ENCODE assay signal across 1 cellular context in genomic region chr2:158602027-158602426, GRCh38.
A peak's percentile ranks its signal among the peaks of the same experiment; 100 is the strongest.
TF ChIP-seq lines count a peak whose summit lies in the region.

No MANE protein-coding gene starts in this region.

TF ChIP-seq in K562, 482 proteins besides CTCF, POLR2A, EP300 and RAD21 (continued from another document and continues in another):
- no peak for TF ChIP-seq ZNF280B (CRISPR knock-in tag; IDR thresholded peaks at IDR 0.05)
- TF ChIP-seq SNIP1 (IDR thresholded peaks at IDR 0.05; ENCODE audit: low read depth): no peak
- no peak for TF ChIP-seq RBM25 (IDR thresholded peaks at IDR 0.05; ENCODE audit: low read depth, low read length, severe bottlenecking)
- no peak for TF ChIP-seq RHOXF2B (CRISPR knock-in tag; conservative IDR thresholded peaks at IDR 0.05)
- no peak for TF ChIP-seq HOMEZ (CRISPR knock-in tag; IDR thresholded peaks at IDR 0.05)
- no peak for TF ChIP-seq ZNF696 (CRISPR knock-in tag; conservative IDR thresholded peaks at IDR 0.05)
- no peak for TF ChIP-seq GABPB2 (CRISPR knock-in tag; conservative IDR thresholded peaks at IDR 0.05)
- no peak for TF ChIP-seq ZNF407 (IDR thresholded peaks at IDR 0.05; ENCODE audit: low read depth)
- no peak for TF ChIP-seq POLR3A (IDR thresholded peaks at IDR 0.05; ENCODE audit: borderline replicate concordance, extremely low read depth, insufficient read depth, insufficient read length)
- TF ChIP-seq SRSF3 (IDR thresholded peaks at IDR 0.05; ENCODE audit: insufficient read depth, low read length): no peak
- TF ChIP-seq NR1H2 (CRISPR knock-in tag; IDR thresholded peaks at IDR 0.05): no peak
- no peak for TF ChIP-seq CEBPB (tag; IDR thresholded peaks at IDR 0.05)
- TF ChIP-seq LEF1 (IDR thresholded peaks at IDR 0.05): no peak
- no peak for TF ChIP-seq ZC3H11A (IDR thresholded peaks at IDR 0.05; ENCODE audit: low read depth, low read length)
- 0 out of 2 replicates have a peak, but pooled peaks have one; percentile 42 for TF ChIP-seq SOX6 (IDR thresholded peaks at IDR 0.05)
- no peak for TF ChIP-seq CHD1 (IDR thresholded peaks at IDR 0.05; ENCODE audit: low read length)
- TF ChIP-seq CHAMP1 (IDR thresholded peaks at IDR 0.05): no peak
- TF ChIP-seq NFIC (IDR thresholded peaks at IDR 0.05): peak; percentile 41; the same call in 1 of the 2 replicates
- no peak for TF ChIP-seq MNT (conservative IDR thresholded peaks at IDR 0.05)
- TF ChIP-seq FOXJ3 (CRISPR knock-in tag; IDR thresholded peaks at IDR 0.05): no peak
- TF ChIP-seq STAT6 (CRISPR knock-in tag; IDR thresholded peaks at IDR 0.05): no peak
- TF ChIP-seq ZNF512 (tag; IDR thresholded peaks at IDR 0.05): no peak
- TF ChIP-seq SMARCA5 (IDR thresholded peaks at IDR 0.05): no peak
- peak; percentile 69 for TF ChIP-seq CBFA2T3 (IDR thresholded peaks at IDR 0.05)
- TF ChIP-seq CBFA2T2 (conservative IDR thresholded peaks at IDR 0.05): 0 out of 2 replicates have a peak, but pooled peaks have one; percentile 44
- TF ChIP-seq AFF1 (IDR thresholded peaks at IDR 0.05; ENCODE audit: low read depth in 1 of 2, partially characterized antibody in 2 of 2): no peak
- no peak for TF ChIP-seq TFAM (CRISPR knock-in tag; conservative IDR thresholded peaks at IDR 0.05)
- TF ChIP-seq ZNF143 (CRISPR knock-in tag; IDR thresholded peaks at IDR 0.05): no peak
- no peak for TF ChIP-seq NFE2L1 (tag; IDR thresholded peaks at IDR 0.05; ENCODE audit: borderline replicate concordance, low read depth)
- peak; percentile 48 for TF ChIP-seq DACH1 (IDR thresholded peaks at IDR 0.05; ENCODE audit: partially characterized antibody)
- TF ChIP-seq ZKSCAN1 (IDR thresholded peaks at IDR 0.05; ENCODE audit: low read depth, low read length): no peak
- TF ChIP-seq PHB (CRISPR knock-in tag; IDR thresholded peaks at IDR 0.05): no peak
- no peak for TF ChIP-seq EP400 (IDR thresholded peaks at IDR 0.05)
